23 cellular contexts compared by ENCODE assay signal in genomic region chrX:44897539-44897938, GRCh38. TPM values are rescaled to one million over a fixed set of nuclear protein-coding genes. Genes with fewer than 3 reads are reported as not detected.
"Had no signal": no experiment of that assay in that cellular context is flagged by ENCODE, and none has a peak within 500 bp of the region (broad histone marks: within the 10 kb centered on the region; RNA-seq: fewer than 3 reads in every experiment).

No MANE protein-coding gene starts in this region.

- H3K9me3 ChIP-seq: esophagus muscularis mucosa, thyroid gland had no signal

- H3K4me3 ChIP-seq: esophagus muscularis mucosa, heart right ventricle, sigmoid colon, thyroid gland had no signal

- H3K9ac ChIP-seq: parathyroid adenoma had no signal

- H2AFZ ChIP-seq: parathyroid adenoma had no signal

- H3K9me3 Mint-ChIP-seq: activated naive CD4-positive, alpha-beta T cell treated with anti-CD3 and anti-CD28 coated beads, Interleukin-2, amount 50 U/mL, for 24 hours; natural killer cell treated with Interleukin-12 subunit alpha and Interleukin-12 subunit beta and Interleukin-15 and Interleukin-18, amount 100 ng/mL, for 72 hours; WTC11 had no signal

- H3K36me3 ChIP-seq: esophagus muscularis mucosa, heart right ventricle, sigmoid colon, thyroid gland had no signal

- H3K4me1 ChIP-seq: parathyroid adenoma had no signal

- FAIRE-seq: endothelial cell of umbilical vein had no signal

- H3K27ac Mint-ChIP-seq: activated naive CD4-positive, alpha-beta T cell treated with anti-CD3 and anti-CD28 coated beads, Interleukin-2, amount 50 U/mL, for 24 hours had no signal

- H3K27me3 Mint-ChIP-seq: activated CD4-positive, alpha-beta memory T cell treated with anti-CD3 and anti-CD28 coated beads, Interleukin-2, amount 10 ng/mL, durations not matched to agents 7 days and 5 days; activated naive CD4-positive, alpha-beta T cell treated with anti-CD3 and anti-CD28 coated beads, Interleukin-2, amount 50 U/mL, for 24 hours; natural killer cell treated with Interleukin-12 subunit alpha and Interleukin-12 subunit beta and Interleukin-15 and Interleukin-18, amount 100 ng/mL, for 72 hours had no signal

- H3K4me3 Mint-ChIP-seq: activated CD4-positive, alpha-beta memory T cell treated with anti-CD3 and anti-CD28 coated beads, Interleukin-2, amount 10 ng/mL, durations not matched to agents 7 days and 5 days; activated naive CD4-positive, alpha-beta T cell treated with anti-CD3 and anti-CD28 coated beads, Interleukin-2, amount 50 U/mL, for 24 hours; natural killer cell treated with Interleukin-12 subunit alpha and Interleukin-12 subunit beta and Interleukin-15 and Interleukin-18, amount 100 ng/mL, for 72 hours; WTC11 had no signal

- DNase-seq: activated CD4-positive, alpha-beta memory T cell treated with anti-CD3 and anti-CD28 coated beads, Interleukin-2, amount 10 ng/mL, durations not matched to agents 7 days and 5 days; activated CD4-positive, alpha-beta T cell treated with anti-CD3 and anti-CD28 coated beads for 48 hours; activated gamma-delta T cell; dermis blood vessel endothelial cell; effector memory CD4-positive, alpha-beta T cell; heart right ventricle; mesendoderm; sigmoid colon; stimulated activated CD4-positive, alpha-beta T cell treated with anti-CD3 and anti-CD28 coated beads, Interleukin-4, amount 100 ng/mL, for 24 hours; stimulated activated naive CD4-positive, alpha-beta T cell treated with Interleukin-2 at 50 U/mL for 16 hours had no signal

- H3K27ac ChIP-seq: esophagus muscularis mucosa, heart right ventricle, parathyroid adenoma, sigmoid colon, thyroid gland had no signal

- H3K27me3 ChIP-seq: esophagus muscularis mucosa, heart right ventricle, sigmoid colon, thyroid gland had no signal

RNA-seq across cellular contexts. Expression of gene DUSP21, which starts 53.7 kb away (rescaled TPM):
- total RNA-seq: activated CD4-positive, alpha-beta memory T cell treated with anti-CD3 and anti-CD28 coated beads, Interleukin-2, amount 10 ng/mL, durations not matched to agents 7 days and 5 days; bronchial epithelial cell; dermis blood vessel endothelial cell; endothelial cell of umbilical vein; esophagus muscularis mucosa; heart right ventricle; lower leg skin; natural killer cell treated with Interleukin-12 subunit alpha and Interleukin-12 subunit beta and Interleukin-15 and Interleukin-18, amount 100 ng/mL, for 72 hours; renal cortical epithelial cell; sigmoid colon; subcutaneous adipose tissue; thyroid gland; urinary bladder; WTC11 had no signal
- polyA plus RNA-seq: adipose tissue, endothelial cell of umbilical vein, heart right ventricle, sigmoid colon, urinary bladder had no signal
